Comparison of ENCODE assay signal across 8 cellular contexts in genomic region chr3:30639937-30640336, GRCh38. TPM values are rescaled to one million over a fixed set of nuclear protein-coding genes. Genes with fewer than 3 reads are reported as not detected.
DNase-seq lines count a peak whose midpoint lies in the region; ATAC-seq and TF ChIP-seq lines count a peak whose summit lies in the region.

No MANE protein-coding gene starts in this region.

- WGBS in body of pancreas, 2 donors = 86 to 94% methylated on average over 1 of the region's 1 CpG

- TF ChIP-seq CTCF in CD4-positive, alpha-beta T cell (IDR thresholded peaks at IDR 0.05) = no peak
- no peak for TF ChIP-seq CTCF in body of pancreas (IDR thresholded peaks at IDR 0.05)

- TF ChIP-seq POLR2A in body of pancreas (IDR thresholded peaks at IDR 0.05) = no peak

- intact Hi-C loops in CD4-positive, alpha-beta T cell (cut with DNase I, micrococcal nuclease) = loop anchor here (2.0 to 10.0 kb wide), 3 partner anchors 33 to 53 kb away; partner anchors contain the start of gene TGFBR2 (in 2 of the 2)
- intact Hi-C loops in body of pancreas (cut with DNase I) = no loop called here

- H3K36me3 Mint-ChIP-seq in CD4-positive, alpha-beta T cell (ENCODE audit: low read depth) = peaks cover 64% of the 10 kb centered on the region
- peaks cover 35% of the 10 kb centered on the region for H3K36me3 Mint-ChIP-seq in T-helper 2 cell treated with Interferon-gamma antibody and Interleukin-4, amounts not matched to agents 5 μg/mL and 100 μg/mL, for 36 hours (ENCODE audit: low read depth)

- no peaks in the 10 kb centered on the region for H3K9me3 Mint-ChIP-seq in CD4-positive, alpha-beta T cell
- no peaks in the 10 kb centered on the region for H3K9me3 Mint-ChIP-seq in T-helper 2 cell treated with Interferon-gamma antibody and Interleukin-4, amounts not matched to agents 5 μg/mL and 100 μg/mL, for 36 hours

- no peak overlapping the region for H3K4me3 ChIP-seq in body of pancreas

- H3K27ac Mint-ChIP-seq in CD4-positive, alpha-beta T cell = peak overlapping the region; percentile 96
- peak overlapping the region; percentile 82 for H3K27ac Mint-ChIP-seq in T-helper 2 cell treated with Interferon-gamma antibody and Interleukin-4, amounts not matched to agents 5 μg/mL and 100 μg/mL, for 36 hours

- peaks cover 46% of the 10 kb centered on the region for H3K4me1 ChIP-seq in body of pancreas

- no peaks in the 10 kb centered on the region for H3K27me3 ChIP-seq in CD4-positive, alpha-beta T cell (ENCODE audit: control insufficient read depth, insufficient read depth, low read length)
- H3K27me3 ChIP-seq in body of pancreas = no peaks in the 10 kb centered on the region

- CTCF ChIA-PET in CD4-positive, alpha-beta T cell (lab: Charles Lee) = interaction anchor here (1.4 to 1.5 kb wide), 2 partner anchors 16 to 54 kb away, joined by 3 to 5 read pairs; no protein-coding TSS in a partner anchor

- no peak overlapping the region for H3K27ac ChIP-seq in CD4-positive, alpha-beta T cell (ENCODE audit: low read depth, low read length)
- no peak overlapping the region for H3K27ac ChIP-seq in body of pancreas

- no peaks in the 10 kb centered on the region for H3K27me3 Mint-ChIP-seq in CD4-positive, alpha-beta T cell
- H3K27me3 Mint-ChIP-seq in T-helper 2 cell treated with Interferon-gamma antibody and Interleukin-4, amounts not matched to agents 5 μg/mL and 100 μg/mL, for 36 hours (ENCODE audit: low read depth) = no peaks in the 10 kb centered on the region

- POLR2A ChIA-PET in CD4-positive, alpha-beta T cell (lab: Charles Lee) = interaction anchor here (0.6 to 18.3 kb wide), 8 partner anchors 10 to 34 kb away, joined by 3 to 297 read pairs (median 6); partner anchors contain the start of gene TGFBR2

- H3K4me3 Mint-ChIP-seq in CD4-positive, alpha-beta T cell = peak overlapping the region; percentile 86
- H3K4me3 Mint-ChIP-seq in T-helper 2 cell treated with Interferon-gamma antibody and Interleukin-4, amounts not matched to agents 5 μg/mL and 100 μg/mL, for 36 hours = peak overlapping the region; percentile 38

- DNase-seq in CD4-positive, alpha-beta T cell = no peak
- peak; percentile 58 for DNase-seq in T-helper 2 cell treated with Interferon-gamma antibody and Interleukin-4, amounts not matched to agents 5 μg/mL and 100 μg/mL, for 36 hours (ENCODE audit: low spot score)
- DNase-seq in body of pancreas (no peak), activated gamma-delta T cell (lab: John Stamatoyannopoulos, UW) (no peak), NCI-H2196 treated with DMSO at 0.1 percent for 48 hours (lab: John Stamatoyannopoulos, UW; ENCODE audit: unreplicated experiment) (no peak), epidermal melanocyte (ENCODE audit: insufficient read length, low spot score) (no peak)

- H3K9me3 ChIP-seq in CD4-positive, alpha-beta T cell (ENCODE audit: control insufficient read depth, low read length) = no peaks in the 10 kb centered on the region
- H3K9me3 ChIP-seq in body of pancreas = no peaks in the 10 kb centered on the region

- peaks cover 99% of the 10 kb centered on the region for H3K4me1 Mint-ChIP-seq in CD4-positive, alpha-beta T cell (ENCODE audit: low read depth)
- H3K4me1 Mint-ChIP-seq in T-helper 2 cell treated with Interferon-gamma antibody and Interleukin-4, amounts not matched to agents 5 μg/mL and 100 μg/mL, for 36 hours (ENCODE audit: low read depth) = peaks cover 86% of the 10 kb centered on the region

- H3K36me3 ChIP-seq in body of pancreas (replicated peaks in 1 of 2; ENCODE audit: insufficient read depth in 1 of 2, low read depth in 2 of 2) = peaks cover 0 to 2% of the 10 kb centered on the region in 2 donors

- peak; percentile 45 for ATAC-seq in CD4-positive, alpha-beta T cell (ENCODE audit: poor library complexity)
- ATAC-seq in GM19035 (IDR thresholded peaks at IDR 0.05; ENCODE audit: unreplicated experiment) = peak; percentile 80
- ATAC-seq in HG03039 (IDR thresholded peaks at IDR 0.05; ENCODE audit: unreplicated experiment) = peak; percentile 76
- no peak for ATAC-seq in body of pancreas

RNA-seq across cellular contexts. Expression of gene TGFBR2, which starts 33.5 kb away (rescaled TPM):
- 100 to 1,000 TPM; 203 to 205 TPM for total RNA-seq in CD4-positive, alpha-beta T cell
- total RNA-seq in body of pancreas = 100 to 1,000 TPM in 1 of 2 donors, 10 to 100 TPM in 1; 91.8 to 143 TPM
